ENCODE assay signal across 2 cellular contexts in genomic region chr2:241546771-241547498, GRCh38.
TF ChIP-seq lines count a peak whose summit lies in the region.

No MANE protein-coding gene starts in this region.

TF ChIP-seq in Ishikawa, 13 proteins besides CTCF, POLR2A, EP300 and RAD21 (continued from another document):
- TF ChIP-seq USF1 (IDR thresholded peaks at IDR 0.05) (no peak), MAX (IDR thresholded peaks at IDR 0.05) (0 out of 2 replicates have a peak, but pooled peaks have one; percentile 10), CEBPB (IDR thresholded peaks at IDR 0.05) (no peak), TCF12 (IDR thresholded peaks at IDR 0.05; ENCODE audit: low read depth) (no peak), EGR1 (IDR thresholded peaks at IDR 0.05) (no peak), TEAD4 (IDR thresholded peaks at IDR 0.05) (peak; percentile 77; the same call in 1 of the 2 replicates), CREB1 (IDR thresholded peaks at IDR 0.05; ENCODE audit: low read depth) (no peak), FOXM1 (IDR thresholded peaks at IDR 0.05; ENCODE audit: borderline replicate concordance, low read depth) (no peak), NFIC (IDR thresholded peaks at IDR 0.05) (no peak)

TF ChIP-seq in H1, 55 proteins besides CTCF, POLR2A, EP300 and RAD21 (continued from another document):
- 0 out of 2 replicates have a peak, but pooled peaks have one; percentile 17 for TF ChIP-seq MAX (IDR thresholded peaks at IDR 0.05)
- TF ChIP-seq GTF2F1 (IDR thresholded peaks at IDR 0.05; ENCODE audit: borderline replicate concordance, low read depth, low read length), result no peak
- TF ChIP-seq E2F6 (IDR thresholded peaks at IDR 0.05), result peak; percentile 69
